Comparison of ENCODE assay signal across 16 cellular contexts in genomic region chr21:17003221-17003620, GRCh38.
DNase-seq lines count a peak whose midpoint lies in the region; ATAC-seq and TF ChIP-seq lines count a peak whose summit lies in the region.
"Had no signal": no experiment of that assay in that cellular context is flagged by ENCODE, and none has a peak within 500 bp of the region (broad histone marks: within the 10 kb centered on the region; RNA-seq: fewer than 3 reads in every experiment).

No MANE protein-coding gene starts in this region.

- H3K36me3 Mint-ChIP-seq in osteocyte (ENCODE audit: unreplicated experiment) (peaks cover 5% of the 10 kb centered on the region), endothelial cell (ENCODE audit: low read depth, unreplicated experiment) (no peaks in the 10 kb centered on the region)

- TF ChIP-seq CTCF in RWPE2 (IDR thresholded peaks at IDR 0.05; ENCODE audit: poor library complexity, severe bottlenecking), result no peak
- TF ChIP-seq CTCF in fibroblast of mammary gland (conservative IDR thresholded peaks at IDR 0.05; ENCODE audit: control insufficient read depth, insufficient read depth, low read depth, low read length), result no peak
- no peak for TF ChIP-seq CTCF in osteocyte (IDR thresholded peaks at IDR 0.05)
- TF ChIP-seq CTCF in endothelial cell (IDR thresholded peaks at IDR 0.05; ENCODE audit: unreplicated experiment), result no peak
- TF ChIP-seq CTCF in GM10266 (IDR thresholded peaks at IDR 0.05; ENCODE audit: control insufficient read depth, insufficient read depth, low read depth, missing control alignments), result no peak

- H3K9me3 ChIP-seq in RWPE2 (ENCODE audit: severe bottlenecking), result no peaks in the 10 kb centered on the region

- ATAC-seq in RWPE2 (ENCODE audit: low read depth) (peak; percentile 49; the same call in 1 of the 3 replicates), Right ventricle myocardium superior (ENCODE audit: poor library complexity) (no peak), GM19324 (IDR thresholded peaks at IDR 0.05; ENCODE audit: low FRiP score, unreplicated experiment) (no peak)

- H3K4me1 ChIP-seq in RWPE2 (ENCODE audit: insufficient read depth, poor library complexity, severe bottlenecking), result peaks cover 4% of the 10 kb centered on the region

- H3K9me3 Mint-ChIP-seq in osteocyte (ENCODE audit: unreplicated experiment), result peaks cover 14% of the 10 kb centered on the region
- no peaks in the 10 kb centered on the region for H3K9me3 Mint-ChIP-seq in endothelial cell (ENCODE audit: unreplicated experiment)

- H3K27ac Mint-ChIP-seq in osteocyte (ENCODE audit: unreplicated experiment) (peak overlapping the region; percentile 85), endothelial cell (ENCODE audit: unreplicated experiment) (no peak overlapping the region)

- H3K27me3 Mint-ChIP-seq in osteocyte (ENCODE audit: unreplicated experiment) (no peaks in the 10 kb centered on the region), endothelial cell (ENCODE audit: unreplicated experiment) (peaks cover 2% of the 10 kb centered on the region)

- H3K36me3 ChIP-seq in RWPE2 (ENCODE audit: low read depth), result no peaks in the 10 kb centered on the region

- no peaks in the 10 kb centered on the region for H3K27me3 ChIP-seq in RWPE2 (ENCODE audit: insufficient read depth, poor library complexity, severe bottlenecking)

- peak overlapping the region; percentile 69 for H3K4me3 Mint-ChIP-seq in osteocyte (ENCODE audit: unreplicated experiment)
- H3K4me3 Mint-ChIP-seq in endothelial cell (ENCODE audit: unreplicated experiment), result no peak overlapping the region

- peaks cover 58% of the 10 kb centered on the region for H3K4me1 Mint-ChIP-seq in osteocyte (ENCODE audit: unreplicated experiment)
- no peaks in the 10 kb centered on the region for H3K4me1 Mint-ChIP-seq in endothelial cell (ENCODE audit: unreplicated experiment)

- intact Hi-C loops in Right ventricle myocardium superior (cut with DNase I), result no loop called here

- H3K27ac ChIP-seq in RWPE2 (ENCODE audit: poor library complexity, severe bottlenecking), result no peak overlapping the region

- H3K4me3 ChIP-seq in RWPE2 (ENCODE audit: severe bottlenecking), result no peak overlapping the region
- no peak overlapping the region for H3K4me3 ChIP-seq in fibroblast of mammary gland (ENCODE audit: control insufficient read depth, low read depth, low read length)

- peak; percentile 39 for DNase-seq in EH (ENCODE audit: low read depth)
- DNase-seq in RWPE2 (ENCODE audit: low spot score), result no peak
- DNase-seq in fibroblast of mammary gland (ENCODE audit: low read depth), result peak; percentile 63
- no peak for DNase-seq in osteocyte (ENCODE audit: extremely low spot score, unreplicated experiment)
- DNase-seq in Right ventricle myocardium superior, result no peak
- DNase-seq in endothelial cell (ENCODE audit: low spot score), result no peak
- no peak for DNase-seq in GM10266 (ENCODE audit: extremely low spot score)
- DNase-seq: activated CD4-positive, alpha-beta T cell treated with anti-CD3 and anti-CD28 coated beads, Interleukin-2, amount 50 U/mL, for 48 hours; activated naive CD4-positive, alpha-beta T cell; COR-L47; dermis blood vessel endothelial cell; NCI-H82; stimulated activated CD4-positive, alpha-beta T cell treated with anti-CD3 and anti-CD28 coated beads, Interleukin-12 subunit alpha, Interleukin-12 subunit beta, amount 100 ng/mL, for 4 hours; stimulated activated CD8-positive, alpha-beta memory T cell treated with anti-CD3 and anti-CD28 coated beads, Interleukin-4, amount 100 ng/mL, for 48 hours; T-helper 1 cell had no signal

Comparison
In these comparisons a context has a peak if more than half of its experiments do, and no peak if none do; other contexts are left out.
1. DNase-seq: peak in EH (single experiment) and fibroblast of mammary gland (single experiment); none in RWPE2 (single experiment), osteocyte (single experiment), Right ventricle myocardium superior (single experiment), endothelial cell (single experiment) and GM10266 (single experiment).